17 cellular contexts compared by ENCODE assay signal in genomic region chr1:52876843-52877242, GRCh38. TPM values are rescaled to one million over a fixed set of nuclear protein-coding genes. Genes with fewer than 3 reads are reported as not detected.
A peak's percentile ranks its signal among the peaks of the same experiment; 100 is the strongest.
DNase-seq lines count a peak whose midpoint lies in the region; ATAC-seq, FAIRE-seq and TF ChIP-seq lines count a peak whose summit lies in the region.
"Had no signal": no experiment of that assay in that cellular context is flagged by ENCODE, and none has a peak within 500 bp of the region (broad histone marks: within the 10 kb centered on the region; RNA-seq: fewer than 3 reads in every experiment).

No MANE protein-coding gene starts in this region.

- no peak overlapping the region for H3K4ac ChIP-seq in H1 (replicated peaks; ENCODE audit: insufficient read length, low read depth, low read length)
- H3K4ac ChIP-seq in mesenchymal stem cell (ENCODE audit: low read depth in 1 of 2, low read length in 2 of 2): no peak overlapping the region

- TF ChIP-seq POLR2A in H1 (IDR thresholded peaks at IDR 0.05; ENCODE audit: control extremely low read depth in 1 of 2, low read depth in 2 of 2, low read length in 2 of 2): no peak
- no peak for TF ChIP-seq POLR2A in Peyer's patch (IDR thresholded peaks at IDR 0.05)

- no peak overlapping the region for H2BK20ac ChIP-seq in H1 (ENCODE audit: low read length)

- no peak overlapping the region for H3K27ac ChIP-seq in H1 (ENCODE audit: low read depth, low read length)
- H3K27ac ChIP-seq in mesenchymal stem cell (ENCODE audit: low read length, poor library complexity, severe bottlenecking): no peak overlapping the region
- no peak overlapping the region for H3K27ac ChIP-seq in Peyer's patch
- H3K27ac ChIP-seq: BLaER1, HL-60 had no signal

- TF ChIP-seq RAD21 in H1 (IDR thresholded peaks at IDR 0.05 in 1 of 2, conservative IDR thresholded peaks at IDR 0.05 in 1 of 2; ENCODE audit: low read depth in 2 of 2, low read length in 2 of 2): no peak

- no peak overlapping the region for H3K56ac ChIP-seq in H1 (replicated peaks; ENCODE audit: insufficient read length, low read depth, low read length)

- H3K4me2 ChIP-seq in H1 (ENCODE audit: insufficient read depth in 1 of 2, low read depth in 2 of 2, low read length in 2 of 2): no peak overlapping the region
- no peak overlapping the region for H3K4me2 ChIP-seq in mesenchymal stem cell (ENCODE audit: low read length, poor library complexity, severe bottlenecking)
- H3K4me2 ChIP-seq: BLaER1 had no signal

- 48% methylated on average over 2 of the region's 2 CpGs; no CpG with 5 or more reads in 1 of the 2 experiments for WGBS in H1 (ENCODE audit: extremely low coverage in 1 of 2, insufficient coverage in 1 of 2, insufficient read length in 1 of 2, insufficient replicate concordance in 2 of 2, low coverage in 1 of 2, low lambda C conversion rate in 2 of 2, missing lambda C conversion rate in 1 of 2), 2 experiments
- WGBS in mesenchymal stem cell: 67% methylated on average over 1 of the region's 2 CpGs

- TF ChIP-seq EP300 in H1 (IDR thresholded peaks at IDR 0.05; ENCODE audit: borderline replicate concordance in 1 of 2, low read depth in 2 of 2, low read length in 2 of 2): no peak

- H2AFZ ChIP-seq in H1 (ENCODE audit: low read length): no peak overlapping the region
- H2AFZ ChIP-seq in mesenchymal stem cell (ENCODE audit: low read depth, low read length): no peak overlapping the region

- no peak overlapping the region for H4K91ac ChIP-seq in H1 (replicated peaks; ENCODE audit: insufficient read length, low read length)
- no peak overlapping the region for H4K91ac ChIP-seq in mesenchymal stem cell (ENCODE audit: low read length)

- H3K4me3 ChIP-seq in H7 (ENCODE audit: insufficient read depth, low read depth, low read length) (no peak overlapping the region), H1 (ENCODE audit: extremely low read depth in 1 of 4, insufficient read depth in 2 of 4, low read depth in 3 of 4, low read length in 4 of 4) (no peak overlapping the region), mesenchymal stem cell (ENCODE audit: insufficient read depth in 1 of 2, low read depth in 1 of 2, low read length in 2 of 2) (no peak overlapping the region), Peyer's patch (no peak overlapping the region)
- H3K4me3 ChIP-seq: BLaER1 had no signal

- CTCF ChIA-PET in H1 (lab: Charles Lee; ENCODE audit: partially characterized antibody): interaction anchor here (1.1 to 2.9 kb wide), 3 partner anchors 16 to 28 kb away, joined by 3 to 9 read pairs (median 5); no protein-coding TSS in a partner anchor

- intact Hi-C loops in posterior cingulate gyrus (cut with DNase I): no loop called here

- H4K5ac ChIP-seq in H1 (ENCODE audit: insufficient read length, low read depth, low read length): no peak overlapping the region

- no peaks in the 10 kb centered on the region for H4K20me1 ChIP-seq in H1 (replicated peaks in 1 of 2; ENCODE audit: control insufficient read depth in 1 of 2, insufficient read depth in 2 of 2, low read length in 2 of 2)
- H4K20me1 ChIP-seq: BLaER1 had no signal

- H3K14ac ChIP-seq in H1 (ENCODE audit: insufficient read length): no peak overlapping the region
- H3K14ac ChIP-seq in mesenchymal stem cell (ENCODE audit: low read length in 2 of 2): no peak overlapping the region

- no peak for FAIRE-seq in H1 (lab: Jason Lieb, UNC)
- FAIRE-seq: GM12892, GM18507 had no signal

- H2BK120ac ChIP-seq in H1 (replicated peaks; ENCODE audit: low read depth, low read length) (no peak overlapping the region), mesenchymal stem cell (ENCODE audit: low read depth, low read length) (no peak overlapping the region)

- H2BK12ac ChIP-seq in H1 (ENCODE audit: low read depth, low read length): no peak overlapping the region
- H2BK12ac ChIP-seq in mesenchymal stem cell (ENCODE audit: low read length in 2 of 2): no peak overlapping the region

- no peak for TF ChIP-seq CTCF in H1 (IDR thresholded peaks at IDR 0.05; ENCODE audit: control extremely low read depth in 1 of 3, insufficient read depth in 1 of 3, low read depth in 1 of 3, low read length in 3 of 3)
- TF ChIP-seq CTCF in Peyer's patch (IDR thresholded peaks at IDR 0.05): no peak

- POLR2A ChIA-PET in H1 (lab: Charles Lee; ENCODE audit: partially characterized antibody): no interaction called here

- no peaks in the 10 kb centered on the region for H3K79me1 ChIP-seq in H1 (ENCODE audit: low read depth, low read length)
- no peaks in the 10 kb centered on the region for H3K79me1 ChIP-seq in mesenchymal stem cell (replicated peaks; ENCODE audit: low read length, poor library complexity, severe bottlenecking)

- H2BK15ac ChIP-seq in H1 (ENCODE audit: low read length): no peak overlapping the region
- H2BK15ac ChIP-seq in mesenchymal stem cell (ENCODE audit: low read depth, poor library complexity, severe bottlenecking): no peak overlapping the region

- no peak overlapping the region for H3K23ac ChIP-seq in H1 (ENCODE audit: insufficient read length)
- no peak overlapping the region for H3K23ac ChIP-seq in mesenchymal stem cell (ENCODE audit: low read length in 2 of 2)

- H3K4me1 ChIP-seq in H1 (replicated peaks in 1 of 4; ENCODE audit: control insufficient read depth in 3 of 4, insufficient read depth in 4 of 4, low read length in 3 of 4) (peaks cover 0 to 7% (median 3%) of the 10 kb centered on the region in 4 experiments; a peak in 4 of 7 replicates), mesenchymal stem cell (ENCODE audit: control insufficient read depth, insufficient read depth, low read depth, low read length) (peaks cover 3% of the 10 kb centered on the region), Peyer's patch (no peaks in the 10 kb centered on the region)
- H3K4me1 ChIP-seq: BLaER1 had no signal

- DNase-seq in H7: peak; percentile 38
- no peak for DNase-seq in H1 (ENCODE audit: low read depth in 1 of 2, low spot score in 2 of 2)
- peak; percentile 30 for DNase-seq in mesenchymal stem cell
- no peak for DNase-seq in Peyer's patch
- DNase-seq in posterior cingulate gyrus: no peak
- DNase-seq in stimulated activated naive CD8-positive, alpha-beta T cell treated with anti-CD3 and anti-CD28 coated beads, Interleukin-15, Interleukin-2, amounts not matched to agents 100 U/mL and 50 U/mL, for 24 hours: no peak
- no peak for DNase-seq in activated naive CD4-positive, alpha-beta T cell (lab: John Stamatoyannopoulos, UW)
- DNase-seq: 8988T; CD4-positive, alpha-beta memory T cell; DMS153; DMS79; GDM1 had no signal

- no peaks in the 10 kb centered on the region for H3K27me3 ChIP-seq in H7 (ENCODE audit: control insufficient read depth, insufficient read depth, low read length)
- H3K27me3 ChIP-seq in H1 (replicated peaks in 1 of 4; ENCODE audit: control insufficient read depth in 3 of 4, extremely low read depth in 1 of 4, insufficient read depth in 3 of 4, low read length in 3 of 4): no peaks in the 10 kb centered on the region
- no peaks in the 10 kb centered on the region for H3K27me3 ChIP-seq in mesenchymal stem cell (ENCODE audit: control insufficient read depth in 1 of 2, insufficient read depth in 1 of 2, low read length in 2 of 2)
- no peaks in the 10 kb centered on the region for H3K27me3 ChIP-seq in Peyer's patch
- H3K27me3 ChIP-seq: BLaER1 had no signal

- no peak for ATAC-seq in stimulated activated naive CD8-positive, alpha-beta T cell treated with anti-CD3 and anti-CD28 coated beads, Interleukin-15, Interleukin-2, amounts not matched to agents 100 U/mL and 50 U/mL, for 24 hours

- H2AK5ac ChIP-seq in H1 (ENCODE audit: low read depth, low read length): no peak overlapping the region
- H2AK5ac ChIP-seq in mesenchymal stem cell (ENCODE audit: low read length, severe bottlenecking): no peak overlapping the region

- H3K36me3 ChIP-seq in H7 (replicated peaks; ENCODE audit: control insufficient read depth, insufficient read depth, low read length) (peaks cover 7% of the 10 kb centered on the region), H1 (ENCODE audit: control insufficient read depth in 2 of 4, insufficient read depth in 4 of 4, low read length in 3 of 4) (peaks cover 0 to 4% (median 0%) of the 10 kb centered on the region in 4 experiments; a peak in 1 of 8 replicates), mesenchymal stem cell (ENCODE audit: control insufficient read depth in 1 of 2, insufficient read depth in 2 of 2, low read depth in 1 of 2, low read length in 2 of 2) (no peaks in the 10 kb centered on the region), Peyer's patch (no peaks in the 10 kb centered on the region)
- H3K36me3 ChIP-seq: BLaER1 had no signal

- H3K18ac ChIP-seq in H1 (ENCODE audit: extremely low read depth, low read length) (no peak overlapping the region), mesenchymal stem cell (ENCODE audit: low read depth in 1 of 2, low read length in 2 of 2) (no peak overlapping the region)

- no peaks in the 10 kb centered on the region for H3K9me3 ChIP-seq in H1 (ENCODE audit: insufficient read depth in 2 of 2, low read depth in 1 of 2, low read length in 1 of 2)
- H3K9me3 ChIP-seq in mesenchymal stem cell (ENCODE audit: control insufficient read depth, low read length): no peaks in the 10 kb centered on the region
- no peaks in the 10 kb centered on the region for H3K9me3 ChIP-seq in Peyer's patch
- H3K9me3 ChIP-seq: BLaER1 had no signal

- H3K79me2 ChIP-seq in H1 (ENCODE audit: control insufficient read depth in 1 of 2, insufficient read depth in 2 of 2, low read length in 2 of 2): no peaks in the 10 kb centered on the region

- no peak overlapping the region for H3K9ac ChIP-seq in H1 (replicated peaks in 1 of 4; ENCODE audit: extremely low read depth in 1 of 4, low read depth in 3 of 4, low read length in 3 of 4)
- H3K9ac ChIP-seq in mesenchymal stem cell (ENCODE audit: low read length): no peak overlapping the region
- H3K9ac ChIP-seq: BLaER1 had no signal

- no peak overlapping the region for H2BK5ac ChIP-seq in H1 (ENCODE audit: low read depth, low read length)
- H2BK5ac ChIP-seq in mesenchymal stem cell (ENCODE audit: low read depth, low read length, poor library complexity, severe bottlenecking): no peak overlapping the region

- no peak overlapping the region for H4K8ac ChIP-seq in H1 (ENCODE audit: extremely low read depth, insufficient read depth, low read length)
- H4K8ac ChIP-seq in mesenchymal stem cell (ENCODE audit: low read length): no peak overlapping the region

- no peaks in the 10 kb centered on the region for H3K23me2 ChIP-seq in H1 (ENCODE audit: low read depth, low read length)

RNA-seq across cellular contexts. Expression of gene ZYG11A, which starts 34.3 kb away (rescaled TPM):
- total RNA-seq in H7 (2014; rRNA removed; shearing (Covaris generic)): 6.8 and 14.0 TPM in 2 replicates
- total RNA-seq in H1 (2021; fragmentation: NEBNext Ultra II Directional; extraction: Animal tissue kit (Norgen Biotek cat#: 25700)): 2.1 and 2.6 TPM in 2 replicates
- 0.77 and 0.89 TPM in 2 replicates for polyA plus RNA-seq in H1 (2011; rRNA removed)
- 1.0 TPM for polyA plus RNA-seq in H1 (2011; cell fraction: cytosol; rRNA removed)
- 2.1 TPM for polyA plus RNA-seq in H1 (2011; cell fraction: nucleus; rRNA removed)
- 0.98 to 1.1 TPM (median 1.0 TPM) in 4 replicates for polyA plus RNA-seq in H1 (2012, experiment 1 of 2)
- polyA plus RNA-seq in H1 (2012, experiment 2 of 2): 0.20 TPM
- 1.2 TPM for polyA plus RNA-seq in H1 (2013, experiment 1 of 2)
- polyA plus RNA-seq in H1 (2013, experiment 2 of 2): 1.2 TPM
- 4.3 and 5.1 TPM in 2 replicates for polyA minus RNA-seq in H1 (2011; rRNA and poly(A)+ RNA removed)
- polyA minus RNA-seq in H1 (2011; cell fraction: cytosol; rRNA and poly(A)+ RNA removed): 2.2 TPM
- 5.8 TPM for polyA minus RNA-seq in H1 (2011; cell fraction: nucleus; rRNA and poly(A)+ RNA removed)
- 0.90 TPM for polyA plus RNA-seq in mesenchymal stem cell (2013, experiment 1 of 2)
- polyA plus RNA-seq in mesenchymal stem cell (2013, experiment 2 of 2): 0.78 TPM
- not detected for total RNA-seq in Peyer's patch
- total RNA-seq: CD4-positive, alpha-beta memory T cell had no signal
- polyA plus RNA-seq: CD14-positive monocyte had no signal

RNA-seq across cellular contexts. Expression of gene ECHDC2, which starts 44.7 kb away (rescaled TPM):
- 5.3 and 16.3 TPM in 2 replicates for total RNA-seq in H7 (2014; rRNA removed; shearing (Covaris generic))
- 17.0 and 17.5 TPM in 2 replicates for total RNA-seq in H1 (2021; fragmentation: NEBNext Ultra II Directional; extraction: Animal tissue kit (Norgen Biotek cat#: 25700))
- polyA plus RNA-seq in H1 (2011; rRNA removed): 19.4 and 28.5 TPM in 2 replicates
- 32.7 TPM for polyA plus RNA-seq in H1 (2011; cell fraction: cytosol; rRNA removed)
- polyA plus RNA-seq in H1 (2011; cell fraction: nucleus; rRNA removed): 63.6 TPM
- polyA plus RNA-seq in H1 (2012, experiment 1 of 2): 32.2 to 34.7 TPM (median 34.4 TPM) in 4 replicates
- 8.6 TPM for polyA plus RNA-seq in H1 (2012, experiment 2 of 2)
- polyA plus RNA-seq in H1 (2013, experiment 1 of 2): 17.5 TPM
- polyA plus RNA-seq in H1 (2013, experiment 2 of 2): 14.0 TPM
- 15.4 and 17.7 TPM in 2 replicates for polyA minus RNA-seq in H1 (2011; rRNA and poly(A)+ RNA removed)
- polyA minus RNA-seq in H1 (2011; cell fraction: cytosol; rRNA and poly(A)+ RNA removed): 14.8 TPM
- polyA minus RNA-seq in H1 (2011; cell fraction: nucleus; rRNA and poly(A)+ RNA removed): 12.4 TPM
- polyA plus RNA-seq in mesenchymal stem cell (2013, experiment 1 of 2): 55.9 TPM
- polyA plus RNA-seq in mesenchymal stem cell (2013, experiment 2 of 2): 52.3 TPM
- 100 to 1,000 TPM; 191 to 421 (median 263) TPM for total RNA-seq in Peyer's patch

RNA-seq across cellular contexts. Expression of gene SCP2, which starts 50.2 kb away (rescaled TPM):
- 78.7 and 98.7 TPM in 2 replicates for total RNA-seq in H7 (2014; rRNA removed; shearing (Covaris generic))
- 53.0 and 54.3 TPM in 2 replicates for total RNA-seq in H1 (2021; fragmentation: NEBNext Ultra II Directional; extraction: Animal tissue kit (Norgen Biotek cat#: 25700))
- 7.0 and 20.9 TPM in 2 replicates for polyA plus RNA-seq in H1 (2011; rRNA removed)
- polyA plus RNA-seq in H1 (2011; cell fraction: cytosol; rRNA removed): 32.3 TPM
- 5.2 TPM for polyA plus RNA-seq in H1 (2011; cell fraction: nucleus; rRNA removed)
- 33.8 to 67.0 TPM (median 39.2 TPM) in 4 replicates for polyA plus RNA-seq in H1 (2012, experiment 1 of 2)
- polyA plus RNA-seq in H1 (2012, experiment 2 of 2): 12.2 TPM
- 23.7 TPM for polyA plus RNA-seq in H1 (2013, experiment 1 of 2)
- polyA plus RNA-seq in H1 (2013, experiment 2 of 2): 23.9 TPM
- polyA minus RNA-seq in H1 (2011; rRNA and poly(A)+ RNA removed): 13.8 and 17.2 TPM in 2 replicates
- polyA minus RNA-seq in H1 (2011; cell fraction: cytosol; rRNA and poly(A)+ RNA removed): 7.0 TPM
- polyA minus RNA-seq in H1 (2011; cell fraction: nucleus; rRNA and poly(A)+ RNA removed): 10.6 TPM
- 96.1 TPM for polyA plus RNA-seq in mesenchymal stem cell (2013, experiment 1 of 2)
- polyA plus RNA-seq in mesenchymal stem cell (2013, experiment 2 of 2): 109 TPM
- total RNA-seq in Peyer's patch: 100 to 1,000 TPM; 161 to 402 (median 219) TPM

Comparison
In these comparisons a context has a peak if more than half of its experiments do, and no peak if none do; other contexts are left out.
1. DNase-seq: peak in H7 (single experiment) and mesenchymal stem cell (single experiment); none in H1 (0 of 2), Peyer's patch (0 of 3), posterior cingulate gyrus (0 of 10), stimulated activated naive CD8-positive, alpha-beta T cell treated with anti-CD3 and anti-CD28 coated beads, Interleukin-15, Interleukin-2, amounts not matched to agents 100 U/mL and 50 U/mL, for 24 hours (single experiment) and activated naive CD4-positive, alpha-beta T cell (0 of 4).
2. RNA of gene ECHDC2, which starts 44.7 kb away (total RNA-seq): 191 to 421 TPM in Peyer's patch; 17.0 to 17.5 TPM in H1 and 5.3 to 16.3 TPM in H7; every median in the first group is over 10 times any median in the second.